1 cellular context compared by ENCODE assay signal in the genomic region with DNA sequence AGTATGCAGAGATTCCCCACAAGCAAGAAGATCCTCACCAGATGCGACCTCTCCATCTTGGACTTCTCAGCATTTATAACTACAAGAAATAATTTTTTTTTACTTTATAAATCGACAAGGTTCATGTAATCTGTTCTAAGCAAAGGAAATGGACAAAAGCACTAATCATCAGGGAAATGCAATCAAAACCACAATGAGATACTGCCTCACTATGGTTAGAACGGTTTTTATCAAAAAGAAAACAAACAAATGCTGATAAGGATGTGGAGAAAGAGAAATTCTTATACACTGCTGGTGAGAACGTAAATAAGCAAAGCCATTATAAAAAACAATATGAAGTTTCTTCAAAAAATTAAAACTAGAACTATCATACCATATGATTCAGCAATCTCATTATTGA.
TF ChIP-seq lines count a peak whose summit lies in the region.

No MANE protein-coding gene starts in this region.

TF ChIP-seq in SK-N-SH, 30 proteins besides CTCF, POLR2A, EP300 and RAD21 (continued from another document):
- TF ChIP-seq, protein P1, sequence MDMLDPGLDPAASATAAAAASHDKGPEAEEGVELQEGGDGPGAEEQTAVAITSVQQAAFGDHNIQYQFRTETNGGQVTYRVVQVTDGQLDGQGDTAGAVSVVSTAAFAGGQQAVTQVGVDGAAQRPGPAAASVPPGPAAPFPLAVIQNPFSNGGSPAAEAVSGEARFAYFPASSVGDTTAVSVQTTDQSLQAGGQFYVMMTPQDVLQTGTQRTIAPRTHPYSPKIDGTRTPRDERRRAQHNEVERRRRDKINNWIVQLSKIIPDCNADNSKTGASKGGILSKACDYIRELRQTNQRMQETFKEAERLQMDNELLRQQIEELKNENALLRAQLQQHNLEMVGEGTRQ (IDR thresholded peaks at IDR 0.05; ENCODE audit: borderline replicate concordance, low read depth, low read length), result no peak
- no peak for TF ChIP-seq TAF1 (IDR thresholded peaks at IDR 0.05; ENCODE audit: borderline replicate concordance, low read depth, low read length)
- TF ChIP-seq SIN3A (IDR thresholded peaks at IDR 0.05; ENCODE audit: borderline replicate concordance, low read depth, low read length), result no peak
- TF ChIP-seq TEAD4 (IDR thresholded peaks at IDR 0.05; ENCODE audit: borderline replicate concordance, insufficient read depth), result no peak
- no peak for TF ChIP-seq EZH2phosphoT487 (IDR thresholded peaks at IDR 0.05; ENCODE audit: borderline replicate concordance, low read depth)
- TF ChIP-seq, protein P2, sequence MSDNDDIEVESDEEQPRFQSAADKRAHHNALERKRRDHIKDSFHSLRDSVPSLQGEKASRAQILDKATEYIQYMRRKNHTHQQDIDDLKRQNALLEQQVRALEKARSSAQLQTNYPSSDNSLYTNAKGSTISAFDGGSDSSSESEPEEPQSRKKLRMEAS (IDR thresholded peaks at IDR 0.05; ENCODE audit: low read depth), result no peak
- TF ChIP-seq MXI1 (IDR thresholded peaks at IDR 0.05; ENCODE audit: low read depth, low read length), result no peak
TF ChIP-seq in SK-N-SH: peak in this region for 0.
